14 cellular contexts compared by ENCODE assay signal in genomic region chr11:114377612-114378267, GRCh38. TPM values are rescaled to one million over a fixed set of nuclear protein-coding genes. Genes with fewer than 3 reads are reported as not detected.
DNase-seq lines count a peak whose midpoint lies in the region; FAIRE-seq and TF ChIP-seq lines count a peak whose summit lies in the region.
"Had no signal": no experiment of that assay in that cellular context is flagged by ENCODE, and none has a peak within 500 bp of the region (broad histone marks: within the 10 kb centered on the region; RNA-seq: fewer than 3 reads in every experiment).

No MANE protein-coding gene starts in this region.

- no peak overlapping the region for H3K23ac ChIP-seq in H1 (ENCODE audit: insufficient read length)

- no peak overlapping the region for H4K5ac ChIP-seq in H1 (ENCODE audit: insufficient read length, low read depth, low read length)

- H3K27me3 ChIP-seq in MG63 = no peaks in the 10 kb centered on the region
- H3K27me3 ChIP-seq in H1 (replicated peaks in 1 of 4; ENCODE audit: control insufficient read depth in 3 of 4, extremely low read depth in 1 of 4, insufficient read depth in 3 of 4, low read length in 3 of 4) = no peaks in the 10 kb centered on the region
- H3K27me3 ChIP-seq in WERI-Rb-1 (ENCODE audit: insufficient read depth, low read depth, severe bottlenecking) = no peaks in the 10 kb centered on the region

- no peak overlapping the region for H4K8ac ChIP-seq in H1 (ENCODE audit: extremely low read depth, insufficient read depth, low read length)

- FAIRE-seq in H1 (lab: Jason Lieb, UNC) (no peak), kidney (lab: Jason Lieb, UNC) (no peak)

- no peak overlapping the region for H3K14ac ChIP-seq in H1 (ENCODE audit: insufficient read length)

- no peak for TF ChIP-seq POLR2A in H1 (IDR thresholded peaks at IDR 0.05; ENCODE audit: control extremely low read depth in 1 of 2, low read depth in 2 of 2, low read length in 2 of 2)

- H3K56ac ChIP-seq in H1 (replicated peaks; ENCODE audit: insufficient read length, low read depth, low read length) = no peak overlapping the region

- H3K4me3 ChIP-seq in MG63 = no peak overlapping the region
- no peak overlapping the region for H3K4me3 ChIP-seq in H1 (ENCODE audit: extremely low read depth in 1 of 4, insufficient read depth in 2 of 4, low read depth in 3 of 4, low read length in 4 of 4)
- H3K4me3 ChIP-seq in kidney (ENCODE audit: low read length in 2 of 2) = no peak overlapping the region
- no peak overlapping the region for H3K4me3 ChIP-seq in WERI-Rb-1 (ENCODE audit: low read depth, low read length)
- H3K4me3 ChIP-seq: gastroesophageal sphincter had no signal

- no peak overlapping the region for H2AFZ ChIP-seq in H1 (ENCODE audit: low read length)

- no peaks in the 10 kb centered on the region for H3K79me2 ChIP-seq in H1 (ENCODE audit: control insufficient read depth in 1 of 2, insufficient read depth in 2 of 2, low read length in 2 of 2)

- no peak overlapping the region for H2BK20ac ChIP-seq in H1 (ENCODE audit: low read length)

- H3K4me1 ChIP-seq in H1 (replicated peaks in 1 of 4; ENCODE audit: control insufficient read depth in 3 of 4, insufficient read depth in 4 of 4, low read length in 3 of 4) (peaks cover 1 to 7% (median 5%) of the 10 kb centered on the region in 4 experiments; a peak in 5 of 7 replicates), kidney (ENCODE audit: control insufficient read depth in 1 of 2, insufficient read depth in 1 of 2, low read depth in 1 of 2, low read length in 2 of 2) (no peaks in the 10 kb centered on the region)
- H3K4me1 ChIP-seq: gastroesophageal sphincter had no signal

- peak overlapping the region; percentile 14; the same call in 1 of the 2 replicates for H2AK5ac ChIP-seq in H1 (ENCODE audit: low read depth, low read length)

- TF ChIP-seq EP300 in H1 (IDR thresholded peaks at IDR 0.05; ENCODE audit: borderline replicate concordance in 1 of 2, low read depth in 2 of 2, low read length in 2 of 2) = no peak

- DNase-seq in Ammon's horn (ENCODE audit: low spot score) (peak; percentile 31), MG63 (peak; percentile 50), H1 (ENCODE audit: low read depth in 1 of 2, low spot score in 2 of 2) (no peak), occipital lobe (lab: John Stamatoyannopoulos, UW) (peak; percentile 9), NCI-H146 treated with DMSO at 0.1 percent for 48 hours (lab: John Stamatoyannopoulos, UW; ENCODE audit: unreplicated experiment) (no peak), kidney (no peak), HEK293T (ENCODE audit: extremely low spot score) (no peak), WERI-Rb-1 (no peak)
- DNase-seq: activated naive CD8-positive, alpha-beta T cell treated with anti-CD3 and anti-CD28 coated beads, Interleukin-2, amount 10 ng/mL, durations not matched to agents 7 days and 5 days; CD4-positive, alpha-beta T cell; NCI-H526; stimulated activated CD4-positive, alpha-beta T cell treated with anti-CD3 and anti-CD28 coated beads, Interleukin-15, amount 100 ng/mL, for 24 hours; stimulated activated CD8-positive, alpha-beta memory T cell treated with anti-CD3 and anti-CD28 coated beads, Interleukin-4, amount 100 ng/mL, for 48 hours had no signal

- H3K9ac ChIP-seq in H1 (replicated peaks in 1 of 4; ENCODE audit: extremely low read depth in 1 of 4, low read depth in 3 of 4, low read length in 3 of 4) = no peak overlapping the region
- no peak overlapping the region for H3K9ac ChIP-seq in kidney (ENCODE audit: low read length in 2 of 2)

- TF ChIP-seq CTCF in H1 (IDR thresholded peaks at IDR 0.05; ENCODE audit: control extremely low read depth in 1 of 3, insufficient read depth in 1 of 3, low read depth in 1 of 3, low read length in 3 of 3) (no peak), kidney (IDR thresholded peaks at IDR 0.05; ENCODE audit: borderline replicate concordance, extremely low read depth, insufficient read depth) (no peak), WERI-Rb-1 (IDR thresholded peaks at IDR 0.05; ENCODE audit: low read depth, low read length) (no peak)

- H3K36me3 ChIP-seq in MG63 (no peaks in the 10 kb centered on the region), H1 (ENCODE audit: control insufficient read depth in 2 of 4, insufficient read depth in 4 of 4, low read length in 3 of 4) (no peaks in the 10 kb centered on the region), kidney (ENCODE audit: control insufficient read depth in 1 of 2, insufficient read depth in 2 of 2, low read length in 2 of 2) (no peaks in the 10 kb centered on the region), WERI-Rb-1 (no peaks in the 10 kb centered on the region)
- H3K36me3 ChIP-seq: gastroesophageal sphincter had no signal

- no peak overlapping the region for H2BK15ac ChIP-seq in H1 (ENCODE audit: low read length)

- H3K9me3 ChIP-seq in MG63 = no peaks in the 10 kb centered on the region; the same call in 1 of the 2 replicates
- no peaks in the 10 kb centered on the region for H3K9me3 ChIP-seq in H1 (ENCODE audit: insufficient read depth in 2 of 2, low read depth in 1 of 2, low read length in 1 of 2)
- no peaks in the 10 kb centered on the region for H3K9me3 ChIP-seq in kidney (ENCODE audit: control insufficient read depth in 1 of 2, low read length in 2 of 2)
- no peaks in the 10 kb centered on the region for H3K9me3 ChIP-seq in WERI-Rb-1 (ENCODE audit: severe bottlenecking)
- H3K9me3 ChIP-seq: gastroesophageal sphincter had no signal

- H3K79me1 ChIP-seq in H1 (ENCODE audit: low read depth, low read length) = no peaks in the 10 kb centered on the region

- H2BK120ac ChIP-seq in H1 (replicated peaks; ENCODE audit: low read depth, low read length) = no peak overlapping the region

- peak overlapping the region; percentile 70; the same call in 1 of the 2 replicates for H2BK12ac ChIP-seq in H1 (ENCODE audit: low read depth, low read length)

- no peak overlapping the region for H3K27ac ChIP-seq in H1 (ENCODE audit: low read depth, low read length)
- no peak overlapping the region for H3K27ac ChIP-seq in kidney (ENCODE audit: low read depth in 2 of 2, low read length in 2 of 2)
- H3K27ac ChIP-seq in WERI-Rb-1 = no peak overlapping the region
- H3K27ac ChIP-seq: gastroesophageal sphincter had no signal

- WGBS in H1 (ENCODE audit: extremely low coverage in 1 of 2, insufficient coverage in 1 of 2, insufficient read length in 1 of 2, insufficient replicate concordance in 2 of 2, low coverage in 1 of 2, low lambda C conversion rate in 2 of 2, missing lambda C conversion rate in 1 of 2), 2 experiments = 87% methylated on average over 7 of the region's 7 CpGs; no CpG with 5 or more reads in 1 of the 2 experiments

- POLR2A ChIA-PET in H1 (lab: Charles Lee; ENCODE audit: partially characterized antibody) (interaction anchor here (1.3 kb wide), 1 partner anchor 26 kb away, joined by 3 read pairs; no protein-coding TSS in a partner anchor), HEK293T (lab: Yijun Ruan, JAX) (no interaction called here)

- TF ChIP-seq RAD21 in H1 (IDR thresholded peaks at IDR 0.05 in 1 of 2, conservative IDR thresholded peaks at IDR 0.05 in 1 of 2; ENCODE audit: low read depth in 2 of 2, low read length in 2 of 2) = no peak

- H4K91ac ChIP-seq in H1 (replicated peaks; ENCODE audit: insufficient read length, low read length) = no peak overlapping the region

- H4K20me1 ChIP-seq in H1 (replicated peaks in 1 of 2; ENCODE audit: control insufficient read depth in 1 of 2, insufficient read depth in 2 of 2, low read length in 2 of 2) = no peaks in the 10 kb centered on the region

- H3K4ac ChIP-seq in H1 (replicated peaks; ENCODE audit: insufficient read length, low read depth, low read length) = no peak overlapping the region

- no peaks in the 10 kb centered on the region; the same call in 1 of the 2 replicates for H3K23me2 ChIP-seq in H1 (ENCODE audit: low read depth, low read length)

- CTCF ChIA-PET in H1 (lab: Charles Lee; ENCODE audit: partially characterized antibody) (interaction anchor here (1.2 to 2.3 kb wide), 4 partner anchors 9 to 29 kb away, joined by 3 to 9 read pairs (median 5); no protein-coding TSS in a partner anchor), HEK293T (lab: Yijun Ruan, JAX) (no interaction called here)

- no peak overlapping the region; the same call in 1 of the 2 replicates for H3K18ac ChIP-seq in H1 (ENCODE audit: extremely low read depth, low read length)

- intact Hi-C loops in kidney (cut with DNase I) = no loop called here

- no peak overlapping the region for H2BK5ac ChIP-seq in H1 (ENCODE audit: low read depth, low read length)

- H3K4me2 ChIP-seq in H1 (ENCODE audit: insufficient read depth in 1 of 2, low read depth in 2 of 2, low read length in 2 of 2) = no peak overlapping the region; a peak in 1 of 4 replicates

TF ChIP-seq in H1, 55 proteins besides CTCF, POLR2A, EP300 and RAD21 (continues in another document):
- no peak for TF ChIP-seq CBX5 (IDR thresholded peaks at IDR 0.05; ENCODE audit: low read depth, low read length)

TF ChIP-seq in HEK293T, 16 proteins besides CTCF, POLR2A, EP300 and RAD21 (continues in another document):
- no peak for TF ChIP-seq LEF1 (IDR thresholded peaks at IDR 0.05; ENCODE audit: borderline replicate concordance)

RNA-seq across cellular contexts. Expression of gene C11orf71, which starts 22.6 kb away (rescaled TPM):
- 2.0 and 7.2 TPM in 2 replicates for total RNA-seq in MG63 (2014; rRNA removed; shearing (Covaris generic); ENCODE audit: low replicate concordance)
- total RNA-seq in H1 (2021; fragmentation: NEBNext Ultra II Directional; extraction: Animal tissue kit (Norgen Biotek cat#: 25700)) = 5.4 and 5.8 TPM in 2 replicates
- polyA plus RNA-seq in H1 (2011; rRNA removed) (8.7 and 13.4 TPM in 2 replicates), kidney (ENCODE audit: insufficient read depth, low read depth, low replicate concordance) (21.2 TPM)
- 9.3 TPM for polyA plus RNA-seq in H1 (2011; cell fraction: cytosol; rRNA removed)
- polyA plus RNA-seq in H1 (2011; cell fraction: nucleus; rRNA removed) = 9.2 TPM
- 3.5 to 4.8 TPM (median 3.7 TPM) in 4 replicates for polyA plus RNA-seq in H1 (2012, experiment 1 of 2)
- 2.1 TPM for polyA plus RNA-seq in H1 (2012, experiment 2 of 2)
- 6.7 TPM for polyA plus RNA-seq in H1 (2013, experiment 1 of 2)
- polyA plus RNA-seq in H1 (2013, experiment 2 of 2) = 5.9 TPM
- polyA minus RNA-seq in H1 (2011; rRNA and poly(A)+ RNA removed) = 5.9 and 6.0 TPM in 2 replicates
- 5.1 TPM for polyA minus RNA-seq in H1 (2011; cell fraction: cytosol; rRNA and poly(A)+ RNA removed)
- polyA minus RNA-seq in H1 (2011; cell fraction: nucleus; rRNA and poly(A)+ RNA removed) = 11.4 TPM
- total RNA-seq in occipital lobe (14.7 TPM), kidney (12.3 TPM)

RNA-seq across cellular contexts. Expression of gene RBM7, which starts 22.7 kb away (rescaled TPM):
- 27.8 and 46.8 TPM in 2 replicates for total RNA-seq in MG63 (2014; rRNA removed; shearing (Covaris generic); ENCODE audit: low replicate concordance)
- total RNA-seq in H1 (2021; fragmentation: NEBNext Ultra II Directional; extraction: Animal tissue kit (Norgen Biotek cat#: 25700)) = 45.7 and 48.3 TPM in 2 replicates
- polyA plus RNA-seq in H1 (2011; rRNA removed) = 11.1 and 18.0 TPM in 2 replicates
- 18.0 TPM for polyA plus RNA-seq in H1 (2011; cell fraction: cytosol; rRNA removed)
- 11.6 TPM for polyA plus RNA-seq in H1 (2011; cell fraction: nucleus; rRNA removed)
- polyA plus RNA-seq in H1 (2012, experiment 1 of 2) = 32.5 to 47.5 TPM (median 37.4 TPM) in 4 replicates
- 4.5 TPM for polyA plus RNA-seq in H1 (2012, experiment 2 of 2)
- polyA plus RNA-seq in H1 (2013, experiment 1 of 2) = 36.8 TPM
- 37.6 TPM for polyA plus RNA-seq in H1 (2013, experiment 2 of 2)
- polyA minus RNA-seq in H1 (2011; rRNA and poly(A)+ RNA removed) = 76.7 and 127 TPM in 2 replicates
- polyA minus RNA-seq in H1 (2011; cell fraction: cytosol; rRNA and poly(A)+ RNA removed) = 38.1 TPM
- polyA minus RNA-seq in H1 (2011; cell fraction: nucleus; rRNA and poly(A)+ RNA removed) = 48.4 TPM
- 28.9 TPM for total RNA-seq in occipital lobe
- total RNA-seq in kidney = 27.8 TPM
- 14.6 TPM for polyA plus RNA-seq in kidney (ENCODE audit: insufficient read depth, low read depth, low replicate concordance)

Comparison
In these comparisons a context has a peak if more than half of its experiments do, and no peak if none do; other contexts are left out.
1. DNase-seq: peak in Ammon's horn (single experiment), MG63 (single experiment) and occipital lobe (single experiment); none in H1 (0 of 2), NCI-H146 treated with DMSO at 0.1 percent for 48 hours (single experiment), kidney (single experiment), HEK293T (single experiment) and WERI-Rb-1 (single experiment).